In genomic region chr5:174687503-174687902, GRCh38 we compare ENCODE assay signal across 21 cellular contexts. TPM values are rescaled to one million over a fixed set of nuclear protein-coding genes. Genes with fewer than 3 reads are reported as not detected.
DNase-seq lines count a peak whose midpoint lies in the region; ATAC-seq and TF ChIP-seq lines count a peak whose summit lies in the region.
"Had no signal": no experiment of that assay in that cellular context is flagged by ENCODE, and none has a peak within 500 bp of the region (broad histone marks: within the 10 kb centered on the region; RNA-seq: fewer than 3 reads in every experiment).

No MANE protein-coding gene starts in this region.

- H3K9me2 ChIP-seq in GM23338 (ENCODE audit: insufficient read depth): no peaks in the 10 kb centered on the region

- ATAC-seq in GM23338 (no peak), WTC11 (no peak), GM18873 (IDR thresholded peaks at IDR 0.05; ENCODE audit: low FRiP score, unreplicated experiment) (no peak)
- ATAC-seq: A549 had no signal

- H3K4me3 Mint-ChIP-seq in GM23338: no peak overlapping the region
- peak overlapping the region; percentile 65 for H3K4me3 Mint-ChIP-seq in WTC11
- H3K4me3 Mint-ChIP-seq: CD4-positive, alpha-beta T cell; CD8-positive, alpha-beta memory T cell; HFFc6 had no signal

- H3K27me3 Mint-ChIP-seq in GM23338 (ENCODE audit: insufficient read depth, low read depth, poor library complexity) (peaks cover 42% of the 10 kb centered on the region), WTC11 (ENCODE audit: low read depth) (peaks cover 50% of the 10 kb centered on the region)

- H3K4me1 ChIP-seq in GM23338 (ENCODE audit: insufficient read depth) (peaks cover 30% of the 10 kb centered on the region), iPS-18a (ENCODE audit: control insufficient read depth, low read depth, low read length) (peaks cover 19% of the 10 kb centered on the region)
- H3K4me1 ChIP-seq: BE2C; BLaER1 treated with 17β-estradiol and CSF1 and Interleukin-3, amounts not matched to agents 10 nM and 100 nM had no signal

- H3K9ac ChIP-seq in iPS-18a (ENCODE audit: low read length): no peak overlapping the region
- H3K9ac ChIP-seq: BLaER1 treated with 17β-estradiol and CSF1 and Interleukin-3, amounts not matched to agents 10 nM and 100 nM had no signal

- no peak overlapping the region for H2AFZ ChIP-seq in GM23338

- H3K36me3 ChIP-seq in GM23338 (ENCODE audit: insufficient read depth) (no peaks in the 10 kb centered on the region), iPS-18a (ENCODE audit: control insufficient read depth, low read depth, low read length) (no peaks in the 10 kb centered on the region)
- H3K36me3 ChIP-seq: BE2C; BLaER1 treated with 17β-estradiol and CSF1 and Interleukin-3, amounts not matched to agents 10 nM and 100 nM; HAP-1 had no signal

- H3K27me3 ChIP-seq in GM23338 (ENCODE audit: insufficient read depth) (peaks cover 46% of the 10 kb centered on the region), iPS-18a (ENCODE audit: control insufficient read depth, insufficient read depth, low read length) (peaks cover 51% of the 10 kb centered on the region)

- H3K27ac Mint-ChIP-seq in GM23338 (no peak overlapping the region), WTC11 (no peak overlapping the region)
- H3K27ac Mint-ChIP-seq: CD14-positive monocyte; CD4-positive, alpha-beta T cell; CD8-positive, alpha-beta memory T cell; HFFc6 had no signal

- H3K36me3 Mint-ChIP-seq in GM23338 (ENCODE audit: low read depth): no peaks in the 10 kb centered on the region
- no peaks in the 10 kb centered on the region for H3K36me3 Mint-ChIP-seq in WTC11
- H3K36me3 Mint-ChIP-seq: CD14-positive monocyte; CD8-positive, alpha-beta memory T cell had no signal

- H3K4me1 Mint-ChIP-seq in GM23338: peaks cover 22% of the 10 kb centered on the region
- H3K4me1 Mint-ChIP-seq in WTC11: peaks cover 39% of the 10 kb centered on the region
- H3K4me1 Mint-ChIP-seq: CD14-positive monocyte had no signal

- CTCF ChIA-PET in WTC11 (lab: Charles Lee): interaction anchor here (1.4 kb wide), 1 partner anchor 11 kb away, joined by 10 read pairs; no protein-coding TSS in a partner anchor

- no peak for TF ChIP-seq CTCF in GM23338 (conservative IDR thresholded peaks at IDR 0.05; ENCODE audit: low read depth in 2 of 2)
- TF ChIP-seq CTCF in WTC11 (IDR thresholded peaks at IDR 0.05): no peak

- DNase-seq in GM23338 (ENCODE audit: low spot score) (no peak), M059J (ENCODE audit: low read depth) (peak; percentile 9), WTC11 (ENCODE audit: low spot score) (no peak), NCI-H146 treated with DMSO at 0.1 percent for 48 hours (lab: John Stamatoyannopoulos, UW; ENCODE audit: unreplicated experiment) (no peak), RPMI8226 (no peak)
- DNase-seq: 8988T; ACHN; AML-193; BE2C; CD4-positive, alpha-beta T cell; CD8-positive, alpha-beta memory T cell; DMS53; DMS79 treated with DMSO at 0.1 percent for 48 hours; GF-D8; HFFc6 had no signal

- H3K9me3 ChIP-seq in iPS-18a (ENCODE audit: control insufficient read depth, low read depth, low read length): no peaks in the 10 kb centered on the region
- H3K9me3 ChIP-seq: A549; BE2C; BLaER1 treated with 17β-estradiol and CSF1 and Interleukin-3, amounts not matched to agents 10 nM and 100 nM; HAP-1 had no signal

- no peaks in the 10 kb centered on the region for H4K20me1 ChIP-seq in GM23338 (replicated peaks; ENCODE audit: insufficient read depth)
- H4K20me1 ChIP-seq: BLaER1 treated with 17β-estradiol and CSF1 and Interleukin-3, amounts not matched to agents 10 nM and 100 nM had no signal

- H3K79me2 ChIP-seq in GM23338 (replicated peaks; ENCODE audit: insufficient read depth): no peaks in the 10 kb centered on the region

- peak overlapping the region; percentile 78 for H3K4me2 ChIP-seq in GM23338
- H3K4me2 ChIP-seq: A549; BLaER1 treated with 17β-estradiol and CSF1 and Interleukin-3, amounts not matched to agents 10 nM and 100 nM had no signal

- H3K4me3 ChIP-seq in GM23338: peak overlapping the region; percentile 62
- peak overlapping the region; percentile 39 for H3K4me3 ChIP-seq in iPS-18a (ENCODE audit: low read length)
- H3K4me3 ChIP-seq: A549; BLaER1 treated with 17β-estradiol and CSF1 and Interleukin-3, amounts not matched to agents 10 nM and 100 nM; HAP-1 had no signal

- 0 out of 2 replicates have a peak, but pooled peaks cover 5% of the 10 kb centered on the region for H3F3A ChIP-seq in GM23338 (replicated peaks; ENCODE audit: low read depth)

- H3K9me3 Mint-ChIP-seq in GM23338 (no peaks in the 10 kb centered on the region), WTC11 (0 out of 2 replicates have a peak, but pooled peaks cover 3% of the 10 kb centered on the region)
- H3K9me3 Mint-ChIP-seq: CD4-positive, alpha-beta T cell had no signal

- H3K27ac ChIP-seq in GM23338 (ENCODE audit: low read depth) (no peak overlapping the region), iPS-18a (ENCODE audit: low read length) (no peak overlapping the region)
- H3K27ac ChIP-seq: A549; BLaER1 treated with 17β-estradiol and CSF1 and Interleukin-3, amounts not matched to agents 10 nM and 100 nM had no signal

- POLR2A ChIA-PET in WTC11 (lab: Charles Lee): interaction anchor here (0.7 kb wide), 1 partner anchor 331 kb away, joined by 3 read pairs; no protein-coding TSS in a partner anchor

TF ChIP-seq in GM23338, 12 proteins besides CTCF, POLR2A, EP300 and RAD21:
- TF ChIP-seq ETS1 (IDR thresholded peaks at IDR 0.05) (no peak), STAT1 (IDR thresholded peaks at IDR 0.05; ENCODE audit: unreplicated experiment) (no peak), NANOG (IDR thresholded peaks at IDR 0.05; ENCODE audit: borderline replicate concordance) (peak; percentile 55)

TF ChIP-seq in WTC11, 78 proteins besides CTCF, POLR2A, EP300 and RAD21:
- TF ChIP-seq JAZF1 (CRISPR knock-in tag; IDR thresholded peaks at IDR 0.05): no peak
- TF ChIP-seq ZNF263 (CRISPR knock-in tag; IDR thresholded peaks at IDR 0.05; ENCODE audit: low read depth): no peak
- TF ChIP-seq NFATC4 (CRISPR knock-in tag; IDR thresholded peaks at IDR 0.05): no peak
- TF ChIP-seq ATF3 (CRISPR knock-in tag; conservative IDR thresholded peaks at IDR 0.05): no peak
- no peak for TF ChIP-seq ZNF317 (CRISPR knock-in tag; IDR thresholded peaks at IDR 0.05; ENCODE audit: borderline replicate concordance, low read depth)
- no peak for TF ChIP-seq PREB (CRISPR knock-in tag; IDR thresholded peaks at IDR 0.05; ENCODE audit: borderline replicate concordance)
- no peak for TF ChIP-seq GABPB1 (CRISPR knock-in tag; IDR thresholded peaks at IDR 0.05)
- no peak for TF ChIP-seq ZMAT4 (CRISPR knock-in tag; IDR thresholded peaks at IDR 0.05)
- no peak for TF ChIP-seq GRHL2 (CRISPR knock-in tag; IDR thresholded peaks at IDR 0.05; ENCODE audit: insufficient replicate concordance, severe bottlenecking)
- no peak for TF ChIP-seq NR1H2 (CRISPR knock-in tag; IDR thresholded peaks at IDR 0.05)
- TF ChIP-seq PRDM15 (CRISPR knock-in tag; IDR thresholded peaks at IDR 0.05): no peak
- TF ChIP-seq MXD4 (CRISPR knock-in tag; IDR thresholded peaks at IDR 0.05; ENCODE audit: borderline replicate concordance): no peak

RNA-seq across cellular contexts. Expression of gene MSX2, which starts 36.9 kb away (rescaled TPM):
- total RNA-seq in GM23338 (2014; rRNA removed; shearing (Covaris generic)): 0.17 and 0.62 TPM in 2 replicates
- polyA plus RNA-seq in GM23338 (2016; fragmentation: Nextera tagmentation; extraction: Ambion mirVana): 0.37 and 0.47 TPM in 2 replicates
- not detected in 2 replicates for total RNA-seq in M059J (2014; rRNA removed; shearing (Covaris generic))
- total RNA-seq in WTC11 (2021): 0.73 to 0.94 TPM (median 0.83 TPM) in 3 replicates
- total RNA-seq: CD8-positive, alpha-beta memory T cell; HFFc6 had no signal
- polyA plus RNA-seq: CD8-positive, alpha-beta memory T cell had no signal
